Comparison of ENCODE assay signal across 8 cellular contexts in the genomic region with DNA sequence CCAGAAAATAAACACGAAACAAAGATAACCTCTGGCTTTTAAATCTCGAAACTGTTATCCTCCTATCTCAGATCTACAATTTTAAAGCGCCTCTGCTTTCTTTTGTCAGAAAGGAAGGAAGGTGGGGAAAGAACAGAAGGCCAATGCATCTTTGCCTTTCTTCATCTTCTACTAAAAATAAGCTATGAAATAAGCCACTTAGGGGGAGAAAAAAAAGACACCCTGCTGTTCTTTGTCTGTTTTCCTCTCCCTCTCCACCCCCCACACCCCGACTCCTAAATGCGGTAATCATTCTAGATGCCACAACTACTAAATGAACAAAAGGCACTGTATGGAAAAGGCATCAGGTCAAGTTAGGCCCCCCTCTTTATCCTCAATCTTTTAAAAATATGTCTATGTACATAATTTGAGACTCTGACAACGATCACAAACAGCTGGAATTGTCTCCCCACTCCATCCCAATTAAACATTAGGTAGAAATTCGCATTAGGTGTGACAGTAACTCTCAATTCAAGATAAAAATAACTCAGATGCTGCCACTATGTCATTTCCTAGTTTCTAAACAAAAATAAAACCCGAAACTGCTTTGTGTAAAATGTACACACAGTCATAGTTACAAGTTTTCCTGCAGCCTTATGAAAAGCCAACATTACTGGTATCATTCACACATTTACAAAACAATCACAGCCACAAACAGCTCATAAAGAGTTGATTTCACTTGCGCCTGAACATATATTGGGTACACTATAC. TPM values are rescaled to one million over a fixed set of nuclear protein-coding genes. Genes with fewer than 3 reads are reported as not detected.
DNase-seq lines count a peak whose midpoint lies in the region; ATAC-seq and TF ChIP-seq lines count a peak whose summit lies in the region.

No MANE protein-coding gene starts in this region.

- H4K20me1 ChIP-seq in PC-9 (ENCODE audit: insufficient read depth) = peaks cover 11% of the 10 kb centered on the region; the same call in 1 of the 2 replicates

- H3K27me3 ChIP-seq in CD4-positive, alpha-beta T cell (ENCODE audit: control insufficient read depth, insufficient read depth, low read length) = no peaks in the 10 kb centered on the region
- H3K27me3 ChIP-seq in PC-9 (ENCODE audit: insufficient read depth, low read depth) (no peaks in the 10 kb centered on the region), right atrium auricular region (no peaks in the 10 kb centered on the region)

- peaks cover 23% of the 10 kb centered on the region for H3K4me1 Mint-ChIP-seq in CD4-positive, alpha-beta T cell (ENCODE audit: low read depth)
- H3K4me1 Mint-ChIP-seq in stimulated activated effector memory CD8-positive, alpha-beta T cell treated with anti-CD3 and anti-CD28 coated beads, Interleukin-12 subunit alpha, Interleukin-12 subunit beta, amount 100 ng/mL, for 72 hours = peaks cover 7% of the 10 kb centered on the region

- no peaks in the 10 kb centered on the region for H3K36me3 ChIP-seq in PC-9 (ENCODE audit: low read depth)
- no peaks in the 10 kb centered on the region for H3K36me3 ChIP-seq in right atrium auricular region

- no peak overlapping the region for H2AFZ ChIP-seq in PC-9

- ATAC-seq in CD4-positive, alpha-beta T cell (ENCODE audit: poor library complexity) = no peak
- peak; percentile 52 for ATAC-seq in stimulated activated effector memory CD8-positive, alpha-beta T cell treated with anti-CD3 and anti-CD28 coated beads, Interleukin-12 subunit alpha, Interleukin-12 subunit beta, amount 100 ng/mL, for 72 hours
- no peak for ATAC-seq in GM18861 (IDR thresholded peaks at IDR 0.05; ENCODE audit: unreplicated experiment)
- ATAC-seq in stimulated activated naive CD8-positive, alpha-beta T cell treated with anti-CD3 and anti-CD28 coated beads, Interleukin-15, Interleukin-2, amounts not matched to agents 100 U/mL and 50 U/mL, for 24 hours = no peak

- CTCF ChIA-PET in CD4-positive, alpha-beta T cell (lab: Charles Lee) = interaction anchor here (0.9 to 1.5 kb wide), 2 partner anchors 18 to 60 kb away, joined by 3 to 4 read pairs; no protein-coding TSS in a partner anchor
- CTCF ChIA-PET in PC-9 (lab: Charles Lee) = no interaction called here

- H3K9me3 ChIP-seq in CD4-positive, alpha-beta T cell (ENCODE audit: control insufficient read depth, low read length) = no peaks in the 10 kb centered on the region
- H3K9me3 ChIP-seq in PC-9 (ENCODE audit: insufficient read depth, low read depth) (no peaks in the 10 kb centered on the region), right atrium auricular region (no peaks in the 10 kb centered on the region)

- no peaks in the 10 kb centered on the region for H3K9me2 ChIP-seq in PC-9 (ENCODE audit: insufficient read depth)

- H3K4me3 ChIP-seq in PC-9 (peak overlapping the region; percentile 76), right atrium auricular region (peak overlapping the region; percentile 85 to 94)

- POLR2A ChIA-PET in CD4-positive, alpha-beta T cell (lab: Charles Lee) = interaction anchor here (0.8 to 1.8 kb wide), 3 partner anchors 44 to 85 kb away, joined by 3 to 6 read pairs (median 3); no protein-coding TSS in a partner anchor
- POLR2A ChIA-PET in PC-9 (lab: Charles Lee; ENCODE audit: unreplicated experiment) = interaction anchor here (0.7 to 2.2 kb wide), 5 partner anchors 8 to 59 kb away, joined by 3 to 52 read pairs (median 17); no protein-coding TSS in a partner anchor

- no TSS peak for BruUV-seq in PC-9 (replicated peaks; lab: Mats Ljungman, UMichigan)

- H3K4me2 ChIP-seq in PC-9 = peak overlapping the region; percentile 99

- H3K27ac ChIP-seq in CD4-positive, alpha-beta T cell (ENCODE audit: low read depth, low read length) = peak overlapping the region; percentile 82
- H3K27ac ChIP-seq in PC-9 (peak overlapping the region; percentile 100), right atrium auricular region (peak overlapping the region; percentile 95 to 98)

- H3K9me3 Mint-ChIP-seq in CD4-positive, alpha-beta T cell = no peaks in the 10 kb centered on the region
- no peaks in the 10 kb centered on the region for H3K9me3 Mint-ChIP-seq in stimulated activated effector memory CD8-positive, alpha-beta T cell treated with anti-CD3 and anti-CD28 coated beads, Interleukin-12 subunit alpha, Interleukin-12 subunit beta, amount 100 ng/mL, for 72 hours

- TF ChIP-seq CTCF in CD4-positive, alpha-beta T cell (IDR thresholded peaks at IDR 0.05) = no peak
- no peak for TF ChIP-seq CTCF in GM20000 (IDR thresholded peaks at IDR 0.05; ENCODE audit: extremely low read depth, missing control alignments)
- TF ChIP-seq CTCF in PC-9 (conservative IDR thresholded peaks at IDR 0.05) = no peak
- no peak for TF ChIP-seq CTCF in right atrium auricular region (IDR thresholded peaks at IDR 0.05)

- H3K36me3 Mint-ChIP-seq in CD4-positive, alpha-beta T cell (ENCODE audit: low read depth) = peaks cover 19% of the 10 kb centered on the region
- H3K36me3 Mint-ChIP-seq in stimulated activated effector memory CD8-positive, alpha-beta T cell treated with anti-CD3 and anti-CD28 coated beads, Interleukin-12 subunit alpha, Interleukin-12 subunit beta, amount 100 ng/mL, for 72 hours = peaks cover 25% of the 10 kb centered on the region

- no peak overlapping the region for H3K27ac Mint-ChIP-seq in CD4-positive, alpha-beta T cell
- no peak overlapping the region for H3K27ac Mint-ChIP-seq in stimulated activated effector memory CD8-positive, alpha-beta T cell treated with anti-CD3 and anti-CD28 coated beads, Interleukin-12 subunit alpha, Interleukin-12 subunit beta, amount 100 ng/mL, for 72 hours

- no peak overlapping the region for H3K4me3 Mint-ChIP-seq in CD4-positive, alpha-beta T cell
- H3K4me3 Mint-ChIP-seq in stimulated activated effector memory CD8-positive, alpha-beta T cell treated with anti-CD3 and anti-CD28 coated beads, Interleukin-12 subunit alpha, Interleukin-12 subunit beta, amount 100 ng/mL, for 72 hours = no peak overlapping the region

- peaks cover 41% of the 10 kb centered on the region for H3K4me1 ChIP-seq in PC-9 (replicated peaks; ENCODE audit: insufficient read depth)
- peaks cover 0 to 40% of the 10 kb centered on the region in 2 donors for H3K4me1 ChIP-seq in right atrium auricular region

- peaks cover 47% of the 10 kb centered on the region for H3F3A ChIP-seq in PC-9 (ENCODE audit: insufficient read depth, low read depth)

- intact Hi-C loops in CD4-positive, alpha-beta T cell (cut with DNase I, micrococcal nuclease) = loop anchor here in 1 of 2 experiments (5.0 kb wide), 5 partner anchors 43 to 728 kb away; partner anchors contain the start of genes NRF1, SMKR1 and ZC3HC1
- intact Hi-C loops in PC-9 (cut with micrococcal nuclease; ENCODE audit: unreplicated experiment) = loop anchor here (10.0 kb wide), 1 partner anchor 286 kb away; no protein-coding TSS in a partner anchor

- peaks cover 66% of the 10 kb centered on the region for H3K79me2 ChIP-seq in PC-9 (ENCODE audit: low read depth)

- H3K27me3 Mint-ChIP-seq in CD4-positive, alpha-beta T cell = no peaks in the 10 kb centered on the region

- no peak for DNase-seq in CD4-positive, alpha-beta T cell
- DNase-seq in GM20000 (ENCODE audit: low spot score) = peak; percentile 73
- no peak for DNase-seq in PC-9
- no peak for DNase-seq in right atrium auricular region (ENCODE audit: low spot score)
- no peak for DNase-seq in stimulated activated effector memory CD8-positive, alpha-beta T cell treated with anti-CD3 and anti-CD28 coated beads, Interleukin-12 subunit alpha, Interleukin-12 subunit beta, amount 100 ng/mL, for 72 hours (ENCODE audit: low spot score in 2 of 2)
- DNase-seq in NCI-H2196 (lab: John Stamatoyannopoulos, UW; ENCODE audit: unreplicated experiment) = no peak
- DNase-seq in stimulated activated naive CD8-positive, alpha-beta T cell treated with anti-CD3 and anti-CD28 coated beads, Interleukin-15, Interleukin-2, amounts not matched to agents 100 U/mL and 50 U/mL, for 24 hours = no peak

RNA-seq across cellular contexts. Expression of gene UBE2H, which starts 2.4 kb away (rescaled TPM):
- 10 to 100 TPM; 52.1 to 52.5 TPM for total RNA-seq in CD4-positive, alpha-beta T cell
- total RNA-seq in PC-9 (2021) (211 TPM in 2 replicates), right atrium auricular region (10 to 100 TPM; 72.6 to 81.8 TPM)
